ENCODE assay signal across 16 cellular contexts in genomic region chr4:181819951-181820350, GRCh38.
DNase-seq lines count a peak whose midpoint lies in the region; ATAC-seq and TF ChIP-seq lines count a peak whose summit lies in the region.
"Had no signal": no experiment of that assay in that cellular context is flagged by ENCODE, and none has a peak within 500 bp of the region (broad histone marks: within the 10 kb centered on the region; RNA-seq: fewer than 3 reads in every experiment).

No MANE protein-coding gene starts in this region.

- TF ChIP-seq CTCF in astrocyte of the spinal cord (IDR thresholded peaks at IDR 0.05; ENCODE audit: low read depth, low read length) (no peak), GM20000 (IDR thresholded peaks at IDR 0.05; ENCODE audit: extremely low read depth, missing control alignments) (no peak), glutamatergic neuron (IDR thresholded peaks at IDR 0.05; ENCODE audit: partially characterized antibody, unreplicated experiment) (no peak)

- peak in 2 of 3 experiments; percentile 7 to 25 for DNase-seq in NCI-H1417 (lab: John Stamatoyannopoulos, UW)
- no peak for DNase-seq in NCI-H1417 treated with DMSO at 0.1 percent for 48 hours (lab: John Stamatoyannopoulos, UW)
- peak; percentile 43 for DNase-seq in NCI-H2029 (lab: John Stamatoyannopoulos, UW)
- DNase-seq in astrocyte of the spinal cord (ENCODE audit: low read depth, low spot score) = peak; percentile 22
- DNase-seq in sciatic nerve (ENCODE audit: low spot score) = no peak
- DNase-seq in GM20000 (ENCODE audit: low spot score) = no peak
- DNase-seq in glutamatergic neuron = no peak
- no peak for DNase-seq in T-helper 9 cell
- DNase-seq: activated CD4-positive, alpha-beta T cell treated with anti-CD3 and anti-CD28 coated beads, Interleukin-2, amount 10 ng/mL, durations not matched to agents 24 days and 14 days; activated CD8-positive, alpha-beta memory T cell treated with anti-CD3 and anti-CD28 coated beads, Interleukin-2, amount 50 U/mL, for 4 hours; activated gamma-delta T cell treated with Interleukin-2 at 50 U/mL for 16 hours; amniotic stem cell; NCI-H2107; stimulated activated naive B cell treated with anti-CD40 and anti-IgM and Interleukin-4, amounts not matched to agents 10 μg/mL and 1 μg/mL and 100 μg/mL, for 72 hours had no signal

- peaks cover 3% of the 10 kb centered on the region for H3K27me3 Mint-ChIP-seq in glutamatergic neuron (ENCODE audit: unreplicated experiment)
- H3K27me3 Mint-ChIP-seq: activated CD4-positive, alpha-beta T cell treated with anti-CD3 and anti-CD28 coated beads, Interleukin-2, amount 10 ng/mL, durations not matched to agents 24 days and 14 days; stimulated activated naive B cell treated with anti-CD40 and anti-IgM and Interleukin-4, amounts not matched to agents 10 μg/mL and 1 μg/mL and 100 μg/mL, for 72 hours had no signal

- no peak overlapping the region for H3K4me3 ChIP-seq in astrocyte of the spinal cord (ENCODE audit: low read depth, low read length)
- H3K4me3 ChIP-seq: BLaER1, neural progenitor cell had no signal

- peaks cover 4% of the 10 kb centered on the region for H3K9me3 Mint-ChIP-seq in glutamatergic neuron (ENCODE audit: unreplicated experiment)
- H3K9me3 Mint-ChIP-seq: activated CD4-positive, alpha-beta T cell treated with anti-CD3 and anti-CD28 coated beads, Interleukin-2, amount 10 ng/mL, durations not matched to agents 24 days and 14 days had no signal

- peak; percentile 43 for ATAC-seq in sciatic nerve
- ATAC-seq: stimulated activated naive B cell treated with anti-CD40 and anti-IgM and Interleukin-4, amounts not matched to agents 10 μg/mL and 1 μg/mL and 100 μg/mL, for 72 hours had no signal

- H3K4me3 Mint-ChIP-seq in glutamatergic neuron (ENCODE audit: unreplicated experiment) = no peak overlapping the region
- H3K4me3 Mint-ChIP-seq: activated CD4-positive, alpha-beta T cell treated with anti-CD3 and anti-CD28 coated beads, Interleukin-2, amount 10 ng/mL, durations not matched to agents 24 days and 14 days; neural progenitor cell; stimulated activated naive B cell treated with anti-CD40 and anti-IgM and Interleukin-4, amounts not matched to agents 10 μg/mL and 1 μg/mL and 100 μg/mL, for 72 hours had no signal

- intact Hi-C loops in sciatic nerve (cut with DNase I) = loop anchor here (5.0 kb wide), 1 partner anchor 248 kb away; no protein-coding TSS in a partner anchor

- no peaks in the 10 kb centered on the region for H3K36me3 Mint-ChIP-seq in glutamatergic neuron (ENCODE audit: unreplicated experiment)
- H3K36me3 Mint-ChIP-seq: stimulated activated naive B cell treated with anti-CD40 and anti-IgM and Interleukin-4, amounts not matched to agents 10 μg/mL and 1 μg/mL and 100 μg/mL, for 72 hours had no signal

- in situ Hi-C loops in astrocyte of the spinal cord (cut with HindIII; ENCODE audit: low sequenced_read_pairs) = no loop called here

- peaks cover 1% of the 10 kb centered on the region for H3K4me1 Mint-ChIP-seq in glutamatergic neuron (ENCODE audit: low read depth, unreplicated experiment)
- H3K4me1 Mint-ChIP-seq: activated CD4-positive, alpha-beta T cell treated with anti-CD3 and anti-CD28 coated beads, Interleukin-2, amount 10 ng/mL, durations not matched to agents 24 days and 14 days; stimulated activated naive B cell treated with anti-CD40 and anti-IgM and Interleukin-4, amounts not matched to agents 10 μg/mL and 1 μg/mL and 100 μg/mL, for 72 hours had no signal

- no peak overlapping the region for H3K27ac Mint-ChIP-seq in glutamatergic neuron (ENCODE audit: unreplicated experiment)
- H3K27ac Mint-ChIP-seq: activated CD4-positive, alpha-beta T cell treated with anti-CD3 and anti-CD28 coated beads, Interleukin-2, amount 10 ng/mL, durations not matched to agents 24 days and 14 days; neural progenitor cell; stimulated activated naive B cell treated with anti-CD40 and anti-IgM and Interleukin-4, amounts not matched to agents 10 μg/mL and 1 μg/mL and 100 μg/mL, for 72 hours had no signal

Comparison
In these comparisons a context has a peak if more than half of its experiments do, and no peak if none do; other contexts are left out.
1. DNase-seq: peak in NCI-H1417 (2 of 3), NCI-H2029 (single experiment) and astrocyte of the spinal cord (single experiment); none in NCI-H1417 treated with DMSO at 0.1 percent for 48 hours (single experiment), sciatic nerve (single experiment), GM20000 (single experiment), glutamatergic neuron (single experiment) and T-helper 9 cell (single experiment).